In the genomic region with DNA sequence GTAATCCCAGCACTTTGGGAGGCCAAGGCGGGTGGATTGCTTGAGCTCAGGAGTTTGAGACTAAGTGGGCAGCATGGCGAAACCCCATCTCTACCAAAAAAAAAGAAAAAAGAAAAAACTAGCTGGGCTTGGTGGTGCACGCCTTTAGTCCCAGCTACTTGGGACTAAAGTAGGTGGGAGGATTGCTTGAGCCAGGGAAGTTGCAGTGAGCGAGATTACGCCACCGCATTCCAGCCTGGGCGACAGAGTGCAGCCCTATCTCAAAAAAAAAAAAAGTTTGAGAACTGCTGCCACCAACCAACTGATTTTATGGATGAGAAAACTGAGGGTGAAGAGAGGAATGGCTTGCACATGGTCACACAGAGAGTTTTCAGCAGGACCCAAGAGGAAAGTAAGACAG, we compare ENCODE assay signal across 22 cellular contexts.
"Had no signal": no experiment of that assay in that cellular context is flagged by ENCODE, and none has a peak within 500 bp of the region (broad histone marks: within the 10 kb centered on the region; RNA-seq: fewer than 3 reads in every experiment).

No MANE protein-coding gene starts in this region.

- H3K27me3 Mint-ChIP-seq: activated naive CD4-positive, alpha-beta T cell treated with anti-CD3 and anti-CD28 coated beads, Interleukin-2, amount 10 ng/mL, durations not matched to agents 7 days and 5 days; activated naive CD8-positive, alpha-beta T cell treated with anti-CD3 and anti-CD28 coated beads, Interleukin-2, amount 50 U/mL, for 24 hours; naive thymus-derived CD4-positive, alpha-beta T cell; T-cell had no signal

- H3K9me3 ChIP-seq: body of pancreas, heart right ventricle, right lobe of liver, upper lobe of left lung had no signal

- H3K4me3 Mint-ChIP-seq: activated naive CD4-positive, alpha-beta T cell treated with anti-CD3 and anti-CD28 coated beads, Interleukin-2, amount 10 ng/mL, durations not matched to agents 7 days and 5 days; activated naive CD8-positive, alpha-beta T cell treated with anti-CD3 and anti-CD28 coated beads, Interleukin-2, amount 50 U/mL, for 24 hours; activated T-cell treated with anti-CD3 and anti-CD28 coated beads, Interleukin-2, amount 50 U/mL, for 4 hours; naive thymus-derived CD4-positive, alpha-beta T cell; neural crest cell; T-cell had no signal

- H3K9me3 Mint-ChIP-seq: activated naive CD4-positive, alpha-beta T cell treated with anti-CD3 and anti-CD28 coated beads, Interleukin-2, amount 10 ng/mL, durations not matched to agents 7 days and 5 days; activated naive CD8-positive, alpha-beta T cell treated with anti-CD3 and anti-CD28 coated beads, Interleukin-2, amount 50 U/mL, for 24 hours; activated T-cell treated with anti-CD3 and anti-CD28 coated beads, Interleukin-2, amount 50 U/mL, for 4 hours; naive thymus-derived CD4-positive, alpha-beta T cell; neural crest cell; T-cell had no signal

- ATAC-seq: activated naive CD8-positive, alpha-beta T cell treated with anti-CD3 and anti-CD28 coated beads, Interleukin-2, amount 50 U/mL, for 24 hours; activated T-cell treated with anti-CD3 and anti-CD28 coated beads, Interleukin-2, amount 50 U/mL, for 4 hours; body of pancreas; heart right ventricle; left colon; naive thymus-derived CD4-positive, alpha-beta T cell; right lobe of liver; T-cell had no signal

- H3K4me1 Mint-ChIP-seq: activated naive CD4-positive, alpha-beta T cell treated with anti-CD3 and anti-CD28 coated beads, Interleukin-2, amount 10 ng/mL, durations not matched to agents 7 days and 5 days; activated naive CD8-positive, alpha-beta T cell treated with anti-CD3 and anti-CD28 coated beads, Interleukin-2, amount 50 U/mL, for 24 hours; neural crest cell; T-cell had no signal

- H3K4me3 ChIP-seq: body of pancreas, cardiac muscle cell, heart right ventricle, lung, right lobe of liver, upper lobe of left lung had no signal

- H3K27ac ChIP-seq: body of pancreas, cardiac muscle cell, epithelial cell of prostate, heart right ventricle, right lobe of liver, upper lobe of left lung had no signal

- H3K36me3 ChIP-seq: cardiac muscle cell, right lobe of liver had no signal

- H3K27me3 ChIP-seq: body of pancreas, cardiac muscle cell, heart right ventricle, upper lobe of left lung had no signal

- DNase-seq: activated CD8-positive, alpha-beta memory T cell treated with anti-CD3 and anti-CD28 coated beads, Interleukin-2, amount 50 U/mL, for 48 hours; activated effector memory CD4-positive, alpha-beta T cell treated with Interleukin-2 at 50 U/mL for 16 hours; activated naive CD4-positive, alpha-beta T cell treated with anti-CD3 and anti-CD28 coated beads, Interleukin-2, amount 10 ng/mL, durations not matched to agents 7 days and 5 days; activated naive CD8-positive, alpha-beta T cell treated with anti-CD3 and anti-CD28 coated beads, Interleukin-2, amount 50 U/mL, for 24 hours; activated T-cell treated with anti-CD3 and anti-CD28 coated beads, Interleukin-2, amount 50 U/mL, for 4 hours; anterior cingulate cortex; body of pancreas; cortex of kidney; heart right ventricle; islet precursor cell; left colon; naive thymus-derived CD4-positive, alpha-beta T cell; posterior cingulate gyrus; right lobe of liver; small intestine; stimulated activated naive CD4-positive, alpha-beta T cell; T-cell had no signal

- H3K4me1 ChIP-seq: heart right ventricle, right lobe of liver had no signal
